ENCODE assay signal across 16 cellular contexts in the genomic region with DNA sequence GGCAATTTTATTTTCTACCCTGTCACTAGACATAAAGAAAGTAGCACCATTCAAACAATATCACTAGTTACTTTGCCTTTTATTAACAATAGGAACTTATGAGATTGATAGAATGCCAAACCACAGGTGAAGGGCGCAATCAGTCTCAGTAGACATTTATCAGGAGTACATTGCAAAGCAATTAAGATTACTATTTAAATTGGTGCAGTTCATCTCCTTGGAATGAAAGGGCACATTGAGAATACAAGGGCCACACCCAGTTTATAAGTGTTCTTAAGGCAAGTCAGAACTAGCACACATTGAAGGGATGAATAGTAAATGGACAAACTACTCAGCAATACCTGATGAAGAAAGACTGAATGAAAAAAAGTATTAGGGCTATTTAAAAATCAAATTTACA.
DNase-seq lines count a peak whose midpoint lies in the region; ATAC-seq, FAIRE-seq and TF ChIP-seq lines count a peak whose summit lies in the region.
"Had no signal": no experiment of that assay in that cellular context is flagged by ENCODE, and none has a peak within 500 bp of the region (broad histone marks: within the 10 kb centered on the region; RNA-seq: fewer than 3 reads in every experiment).

No MANE protein-coding gene starts in this region.

- no peaks in the 10 kb centered on the region for H3K4me1 ChIP-seq in mucosa of descending colon (ENCODE audit: low read depth)
- H3K4me1 ChIP-seq: HAP-1 had no signal

- TF ChIP-seq CTCF in bronchial epithelial cell (IDR thresholded peaks at IDR 0.05; ENCODE audit: insufficient read depth, low read length, severe bottlenecking) (no peak), mucosa of descending colon (IDR thresholded peaks at IDR 0.05) (no peak)

- peak; percentile 34 for ATAC-seq in mucosa of descending colon
- no peak for ATAC-seq in activated T-cell treated with anti-CD3 and anti-CD28 coated beads, Interleukin-2, amount 50 U/mL, for 4 hours

- H3K27me3 ChIP-seq in bronchial epithelial cell (ENCODE audit: control insufficient read depth, insufficient read depth, low read length): no peaks in the 10 kb centered on the region

- peaks cover 16% of the 10 kb centered on the region for H3K9me3 Mint-ChIP-seq in activated T-cell treated with anti-CD3 and anti-CD28 coated beads, Interleukin-2, amount 50 U/mL, for 4 hours

- DNase-seq in NCI-H1105 treated with DMSO at 0.1 percent for 48 hours (lab: John Stamatoyannopoulos, UW) (peak; percentile 56), NCI-H1105 (lab: John Stamatoyannopoulos, UW) (no peak), NCI-H69 (lab: John Stamatoyannopoulos, UW) (peak; percentile 19), bronchial epithelial cell (ENCODE audit: low read depth) (peak; percentile 92), mucosa of descending colon (no peak), HCEC 1CT (no peak)
- no peak for DNase-seq in activated T-cell treated with anti-CD3 and anti-CD28 coated beads, Interleukin-2, amount 50 U/mL, for 48 hours
- DNase-seq in activated T-cell treated with anti-CD3 and anti-CD28 coated beads, Interleukin-2, amount 50 U/mL, for 4 hours: no peak
- DNase-seq: CD4-positive, alpha-beta memory T cell; DMS79; NCI-H1092; NCI-H1694 treated with DMSO at 0.1 percent for 48 hours; NCI-H446; SHP77 had no signal

- H3K27me3 Mint-ChIP-seq in activated T-cell treated with anti-CD3 and anti-CD28 coated beads, Interleukin-2, amount 50 U/mL, for 4 hours (ENCODE audit: low read depth): no peaks in the 10 kb centered on the region
- H3K27me3 Mint-ChIP-seq: CD4-positive, alpha-beta memory T cell had no signal

- no peak for FAIRE-seq in bronchial epithelial cell (lab: Jason Lieb, UNC)
- FAIRE-seq: D721Med had no signal

- H3K4me3 ChIP-seq in bronchial epithelial cell (ENCODE audit: low read depth, low read length) (no peak overlapping the region), mucosa of descending colon (no peak overlapping the region)
- H3K4me3 ChIP-seq: HAP-1 had no signal

- H3K9me3 ChIP-seq in mucosa of descending colon: peaks cover 14% of the 10 kb centered on the region
- H3K9me3 ChIP-seq: HAP-1 had no signal

- H3K4me3 Mint-ChIP-seq in activated T-cell treated with anti-CD3 and anti-CD28 coated beads, Interleukin-2, amount 50 U/mL, for 4 hours: no peak overlapping the region
- H3K4me3 Mint-ChIP-seq: CD4-positive, alpha-beta memory T cell had no signal

- H3K36me3 ChIP-seq in bronchial epithelial cell (ENCODE audit: control insufficient read depth, insufficient read depth, low read length) (no peaks in the 10 kb centered on the region), mucosa of descending colon (ENCODE audit: low read depth) (no peaks in the 10 kb centered on the region)
- H3K36me3 ChIP-seq: HAP-1 had no signal

- H3K36me3 Mint-ChIP-seq in activated T-cell treated with anti-CD3 and anti-CD28 coated beads, Interleukin-2, amount 50 U/mL, for 4 hours (ENCODE audit: insufficient read depth): no peaks in the 10 kb centered on the region
- H3K36me3 Mint-ChIP-seq: CD4-positive, alpha-beta memory T cell had no signal

- intact Hi-C loops in mucosa of descending colon (cut with DNase I, micrococcal nuclease): no loop called here

- H3K4me1 Mint-ChIP-seq in activated T-cell treated with anti-CD3 and anti-CD28 coated beads, Interleukin-2, amount 50 U/mL, for 4 hours (ENCODE audit: low read depth): no peaks in the 10 kb centered on the region
- H3K4me1 Mint-ChIP-seq: CD4-positive, alpha-beta memory T cell had no signal

Comparison
In these comparisons a context has a peak if more than half of its experiments do, and no peak if none do; other contexts are left out.
1. DNase-seq: peak in NCI-H1105 treated with DMSO at 0.1 percent for 48 hours (single experiment), NCI-H69 (single experiment) and bronchial epithelial cell (single experiment); none in NCI-H1105 (single experiment), mucosa of descending colon (0 of 3), activated T-cell treated with anti-CD3 and anti-CD28 coated beads, Interleukin-2, amount 50 U/mL, for 48 hours (0 of 2), activated T-cell treated with anti-CD3 and anti-CD28 coated beads, Interleukin-2, amount 50 U/mL, for 4 hours (single experiment) and HCEC 1CT (single experiment).